Comparison of ENCODE assay signal across 26 cellular contexts in the genomic region with DNA sequence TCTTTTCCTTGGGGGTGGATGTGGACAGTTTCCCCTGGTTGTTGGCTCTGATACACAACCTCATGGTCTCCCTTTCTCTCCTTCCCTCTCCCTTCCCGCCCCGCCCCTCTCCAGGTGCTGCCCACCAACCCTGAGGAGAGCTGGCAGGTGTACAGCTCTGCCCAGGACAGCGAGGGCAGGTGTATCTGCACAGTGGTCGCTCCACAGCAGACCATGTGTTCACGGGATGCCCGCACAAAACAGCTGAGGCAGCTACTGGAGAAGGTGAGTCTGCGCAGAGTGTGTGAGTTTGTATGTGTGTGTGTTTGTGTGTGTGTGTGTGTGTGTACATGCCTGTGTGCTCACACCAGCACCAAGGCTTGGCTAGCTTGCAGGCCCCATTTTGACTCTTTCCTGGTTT. TPM values are rescaled to one million over a fixed set of nuclear protein-coding genes. Genes with fewer than 3 reads are reported as not detected.
"Had no signal": no experiment of that assay in that cellular context is flagged by ENCODE, and none has a peak within 500 bp of the region (broad histone marks: within the 10 kb centered on the region; RNA-seq: fewer than 3 reads in every experiment).

No MANE protein-coding gene starts in this region.

- H3K27ac ChIP-seq: left ventricle myocardium inferior, ovary, right atrium auricular region, right lobe of liver, tibial nerve, uterus had no signal

- H3K9me3 Mint-ChIP-seq: type B pancreatic cell had no signal

- H3K9me3 ChIP-seq: left ventricle myocardium inferior, mucosa of descending colon, ovary, right atrium auricular region, right lobe of liver, tibial nerve, uterus had no signal

- H3K4me3 ChIP-seq: left ventricle myocardium inferior, lung, mucosa of descending colon, ovary, right atrium auricular region, right lobe of liver, smooth muscle cell, uterus had no signal

- H3K27me3 ChIP-seq: ovary had no signal

- H3K36me3 ChIP-seq: left ventricle myocardium inferior, ovary, right atrium auricular region, right lobe of liver, uterus had no signal

- H3K4me3 Mint-ChIP-seq: immature natural killer cell; memory B cell; naive thymus-derived CD4-positive, alpha-beta T cell; natural killer cell treated with Interleukin-12 subunit alpha and Interleukin-12 subunit beta and Interleukin-15 and Interleukin-18, amount 100 ng/mL, for 72 hours; stimulated activated memory B cell treated with anti-CD40 and anti-IgM and Interleukin-4, amounts not matched to agents 10 μg/mL and 1 μg/mL and 100 μg/mL, for 72 hours; stimulated activated naive CD8-positive, alpha-beta T cell treated with anti-CD3 and anti-CD28 coated beads, Interleukin-15, amount 100 ng/mL, for 72 hours had no signal

- H3K36me3 Mint-ChIP-seq: immature natural killer cell; memory B cell; natural killer cell treated with Interleukin-12 subunit alpha and Interleukin-12 subunit beta and Interleukin-15 and Interleukin-18, amount 100 ng/mL, for 72 hours; stimulated activated memory B cell treated with anti-CD40 and anti-IgM and Interleukin-4, amounts not matched to agents 10 μg/mL and 1 μg/mL and 100 μg/mL, for 72 hours; type B pancreatic cell had no signal

- H3K27ac Mint-ChIP-seq: immature natural killer cell; memory B cell; naive thymus-derived CD4-positive, alpha-beta T cell; natural killer cell treated with Interleukin-12 subunit alpha and Interleukin-12 subunit beta and Interleukin-15 and Interleukin-18, amount 100 ng/mL, for 72 hours; progenitor cell of endocrine pancreas; stimulated activated memory B cell treated with anti-CD40 and anti-IgM and Interleukin-4, amounts not matched to agents 10 μg/mL and 1 μg/mL and 100 μg/mL, for 72 hours; stimulated activated naive CD8-positive, alpha-beta T cell treated with anti-CD3 and anti-CD28 coated beads, Interleukin-15, amount 100 ng/mL, for 72 hours; type B pancreatic cell had no signal

- DNase-seq: hypothalamus; immature natural killer cell; kidney; left ventricle myocardium inferior; midbrain; mucosa of descending colon; naive thymus-derived CD4-positive, alpha-beta T cell; ovary; right lobe of liver; stimulated activated CD4-positive, alpha-beta T cell treated with anti-CD3 and anti-CD28 coated beads, Interleukin-1b, Interleukin-23, amount 100 ng/mL, for 48 hours; stimulated activated CD4-positive, alpha-beta T cell treated with anti-CD3 and anti-CD28 coated beads, Interleukin-2, amount 100 ng/mL, for 48 hours; stimulated activated CD4-positive, alpha-beta T cell treated with anti-CD3 and anti-CD28 coated beads, Interleukin-4, amount 100 ng/mL, for 4 hours; stimulated activated CD8-positive, alpha-beta memory T cell treated with anti-CD3 and anti-CD28 coated beads, Interleukin-4, amount 100 ng/mL, for 48 hours; stimulated activated naive CD4-positive, alpha-beta T cell treated with Interleukin-2 at 50 U/mL for 16 hours; stimulated activated naive CD8-positive, alpha-beta T cell treated with anti-CD3 and anti-CD28 coated beads, Interleukin-15, amount 100 ng/mL, for 72 hours; uterus had no signal

RNA-seq across cellular contexts. Expression of a gene that starts 2.6 kb away (rescaled TPM):
- total RNA-seq: myocyte; natural killer cell treated with Interleukin-12 subunit alpha and Interleukin-12 subunit beta and Interleukin-15 and Interleukin-18, amount 100 ng/mL, for 72 hours had no signal
- polyA plus RNA-seq: immature natural killer cell; naive thymus-derived CD4-positive, alpha-beta T cell had no signal
